In the genomic region with DNA sequence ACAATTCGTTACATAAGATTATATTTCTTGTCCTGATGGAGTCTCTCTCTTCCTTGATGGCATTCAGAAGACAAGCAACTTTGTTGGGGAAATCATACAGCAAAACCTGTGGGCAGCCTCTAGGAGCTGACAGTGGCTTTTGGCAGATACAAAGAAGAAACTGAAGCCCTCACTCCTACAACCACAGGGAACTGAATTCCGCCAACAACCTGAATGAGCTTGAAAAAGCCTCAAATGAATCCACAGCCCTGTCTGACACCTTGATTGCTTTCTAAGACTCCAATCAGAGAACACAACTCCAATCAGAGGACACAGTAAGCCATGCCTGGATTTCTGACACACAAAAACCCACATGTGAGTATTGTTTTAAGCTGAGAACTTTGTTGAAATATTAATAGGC, we compare ENCODE assay signal across 23 cellular contexts.
DNase-seq lines count a peak whose midpoint lies in the region; ATAC-seq, FAIRE-seq and TF ChIP-seq lines count a peak whose summit lies in the region.
"Had no signal": no experiment of that assay in that cellular context is flagged by ENCODE, and none has a peak within 500 bp of the region (broad histone marks: within the 10 kb centered on the region; RNA-seq: fewer than 3 reads in every experiment).

No MANE protein-coding gene starts in this region.

- no peak for ATAC-seq in HG02885 (IDR thresholded peaks at IDR 0.05; ENCODE audit: poor library complexity, unreplicated experiment)
- ATAC-seq: HepG2 had no signal

- H3K27ac ChIP-seq in HUES48 (ENCODE audit: low read depth, low read length) (peak overlapping the region; percentile 31), astrocyte (ENCODE audit: low read depth, low read length) (no peak overlapping the region)
- H3K27ac ChIP-seq: BLaER1 treated with 17β-estradiol and CSF1 and Interleukin-3, amounts not matched to agents 10 nM and 100 nM; HL-60; KMS-11 had no signal

- DNase-seq in astrocyte (ENCODE audit: low read depth) (no peak), iPS-NIHi7 (ENCODE audit: extremely low spot score) (peak; percentile 9), HPDE6-E6E7 (ENCODE audit: extremely low spot score) (no peak), cerebellum (ENCODE audit: low spot score) (no peak), CD14-positive monocyte (ENCODE audit: low spot score) (no peak)
- DNase-seq: CD4-positive, CD25-positive, alpha-beta regulatory T cell; CD8-positive, alpha-beta memory T cell; COR-L47; DMS153; DMS79; GDM1; GOT3 had no signal

- H3K36me3 Mint-ChIP-seq in astrocyte (ENCODE audit: low read depth, unreplicated experiment) = no peaks in the 10 kb centered on the region
- no peaks in the 10 kb centered on the region for H3K36me3 Mint-ChIP-seq in CD14-positive monocyte
- H3K36me3 Mint-ChIP-seq: CD4-positive, CD25-positive, alpha-beta regulatory T cell; CD8-positive, alpha-beta memory T cell had no signal

- H3K4me1 Mint-ChIP-seq in astrocyte (ENCODE audit: low read depth, unreplicated experiment) (no peaks in the 10 kb centered on the region), CD14-positive monocyte (no peaks in the 10 kb centered on the region)
- H3K4me1 Mint-ChIP-seq: B cell; CD4-positive, CD25-positive, alpha-beta regulatory T cell; CD8-positive, alpha-beta memory T cell had no signal

- H3K27me3 Mint-ChIP-seq in astrocyte (ENCODE audit: low read depth, unreplicated experiment) (no peaks in the 10 kb centered on the region), CD14-positive monocyte (ENCODE audit: low read depth in 3 of 3) (peaks cover 0 to 3% (median 0%) of the 10 kb centered on the region in 3 donors)
- H3K27me3 Mint-ChIP-seq: B cell; CD8-positive, alpha-beta memory T cell had no signal

- no peaks in the 10 kb centered on the region for H3K79me2 ChIP-seq in astrocyte (ENCODE audit: insufficient read depth, low read length)

- intact Hi-C loops in CD14-positive monocyte (cut with micrococcal nuclease) = no loop called here

- H2AFZ ChIP-seq in astrocyte (ENCODE audit: low read depth, low read length) = no peak overlapping the region

- no peak for FAIRE-seq in astrocyte (lab: Jason Lieb, UNC)
- FAIRE-seq: GM12892, GM18507, HepG2, HTR-8/SVneo had no signal

- peak overlapping the region; percentile 8 for H3K4me2 ChIP-seq in astrocyte (ENCODE audit: low read length)
- H3K4me2 ChIP-seq: BLaER1 treated with 17β-estradiol and CSF1 and Interleukin-3, amounts not matched to agents 10 nM and 100 nM; KMS-11 had no signal

- H3K27me3 ChIP-seq in HUES48 (ENCODE audit: control insufficient read depth, insufficient read depth, low read length) = no peaks in the 10 kb centered on the region
- H3K27me3 ChIP-seq in astrocyte (ENCODE audit: insufficient read depth, low read length) = no peaks in the 10 kb centered on the region
- H3K27me3 ChIP-seq: BLaER1 treated with 17β-estradiol and CSF1 and Interleukin-3, amounts not matched to agents 10 nM and 100 nM had no signal

- H3K9me3 ChIP-seq in HUES48 (ENCODE audit: control insufficient read depth, insufficient read depth, low read length) (no peaks in the 10 kb centered on the region), astrocyte (ENCODE audit: insufficient read depth, low read depth, low read length) (no peaks in the 10 kb centered on the region)
- H3K9me3 ChIP-seq: HAP-1 had no signal

- no peak for TF ChIP-seq CTCF in astrocyte (IDR thresholded peaks at IDR 0.05; ENCODE audit: insufficient read depth, low read depth, low read length)
- TF ChIP-seq CTCF in CD14-positive monocyte (IDR thresholded peaks at IDR 0.05) = no peak

- H3K27ac Mint-ChIP-seq in astrocyte (ENCODE audit: unreplicated experiment) (no peak overlapping the region), CD14-positive monocyte (no peak overlapping the region)
- H3K27ac Mint-ChIP-seq: B cell; CD4-positive, CD25-positive, alpha-beta regulatory T cell; CD8-positive, alpha-beta memory T cell had no signal

- no peaks in the 10 kb centered on the region for H3K36me3 ChIP-seq in HUES48 (ENCODE audit: control insufficient read depth, insufficient read depth, low read length)
- no peaks in the 10 kb centered on the region for H3K36me3 ChIP-seq in astrocyte (ENCODE audit: insufficient read depth, low read length)
- H3K36me3 ChIP-seq: BLaER1 treated with 17β-estradiol and CSF1 and Interleukin-3, amounts not matched to agents 10 nM and 100 nM; HAP-1 had no signal

- H4K20me1 ChIP-seq in astrocyte (ENCODE audit: insufficient read depth, low read length) = no peaks in the 10 kb centered on the region
- H4K20me1 ChIP-seq: BLaER1 treated with 17β-estradiol and CSF1 and Interleukin-3, amounts not matched to agents 10 nM and 100 nM had no signal

- H3K9me3 Mint-ChIP-seq in astrocyte (ENCODE audit: unreplicated experiment) (no peaks in the 10 kb centered on the region), CD14-positive monocyte (peaks cover 0 to 13% (median 3%) of the 10 kb centered on the region in 7 donors)

- H3K4me3 ChIP-seq in HUES48 (ENCODE audit: low read depth, low read length) = no peak overlapping the region
- H3K4me3 ChIP-seq in astrocyte (ENCODE audit: insufficient read depth, low read depth, low read length) = no peak overlapping the region
- H3K4me3 ChIP-seq: BLaER1 treated with 17β-estradiol and CSF1 and Interleukin-3, amounts not matched to agents 10 nM and 100 nM; HAP-1 had no signal

- H3K4me1 ChIP-seq in HUES48 (ENCODE audit: control insufficient read depth, insufficient read depth, low read length) (no peaks in the 10 kb centered on the region), astrocyte (ENCODE audit: insufficient read depth, low read length) (no peaks in the 10 kb centered on the region)
- H3K4me1 ChIP-seq: BLaER1 treated with 17β-estradiol and CSF1 and Interleukin-3, amounts not matched to agents 10 nM and 100 nM; HAP-1 had no signal

- H3K9ac ChIP-seq in HUES48 (ENCODE audit: low read depth, low read length) (no peak overlapping the region), astrocyte (ENCODE audit: low read length) (no peak overlapping the region)
- H3K9ac ChIP-seq: BLaER1 treated with 17β-estradiol and CSF1 and Interleukin-3, amounts not matched to agents 10 nM and 100 nM; KMS-11 had no signal

- H3K4me3 Mint-ChIP-seq in astrocyte (ENCODE audit: unreplicated experiment) = no peak overlapping the region
- H3K4me3 Mint-ChIP-seq in CD14-positive monocyte = no peak overlapping the region
- H3K4me3 Mint-ChIP-seq: B cell; CD4-positive, CD25-positive, alpha-beta regulatory T cell; CD8-positive, alpha-beta memory T cell had no signal
